Comparison of ENCODE assay signal across 1 cellular context in the genomic region with DNA sequence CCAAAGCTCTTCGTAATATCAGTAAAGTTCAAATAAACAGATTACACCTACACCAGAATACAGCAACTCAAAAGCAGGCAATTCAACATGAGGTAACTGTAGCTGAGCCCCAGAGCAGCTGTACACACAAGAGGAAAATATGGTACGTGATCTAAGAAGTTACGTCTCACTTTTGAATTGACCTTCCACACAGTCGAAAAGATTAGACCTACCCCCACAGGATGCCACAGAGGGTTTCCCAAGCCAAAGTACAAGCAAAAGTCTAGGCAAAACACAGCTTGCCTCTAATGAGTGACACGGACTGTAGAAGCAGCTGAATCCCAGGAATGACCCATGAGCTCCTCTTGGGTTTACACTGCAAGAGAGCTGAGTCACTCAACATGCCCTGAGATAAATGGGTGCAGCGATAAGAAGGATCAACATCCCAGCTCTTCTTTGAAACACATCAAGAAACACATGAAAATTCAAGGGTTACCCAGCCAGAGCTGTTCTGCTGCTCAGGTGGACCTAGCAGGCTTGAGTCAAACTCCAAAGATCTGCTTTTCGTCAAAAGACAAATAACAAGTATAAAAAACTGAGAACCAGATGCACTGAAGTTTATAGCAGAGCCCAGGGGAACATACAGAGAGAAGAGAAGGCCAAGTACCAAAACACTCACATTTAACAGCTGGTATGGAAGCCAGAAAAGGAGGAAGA.
TF ChIP-seq lines count a peak whose summit lies in the region.

No MANE protein-coding gene starts in this region.

TF ChIP-seq in HepG2, 621 proteins besides CTCF, POLR2A, EP300 and RAD21 (continued from another document):
- TF ChIP-seq, protein P1, sequence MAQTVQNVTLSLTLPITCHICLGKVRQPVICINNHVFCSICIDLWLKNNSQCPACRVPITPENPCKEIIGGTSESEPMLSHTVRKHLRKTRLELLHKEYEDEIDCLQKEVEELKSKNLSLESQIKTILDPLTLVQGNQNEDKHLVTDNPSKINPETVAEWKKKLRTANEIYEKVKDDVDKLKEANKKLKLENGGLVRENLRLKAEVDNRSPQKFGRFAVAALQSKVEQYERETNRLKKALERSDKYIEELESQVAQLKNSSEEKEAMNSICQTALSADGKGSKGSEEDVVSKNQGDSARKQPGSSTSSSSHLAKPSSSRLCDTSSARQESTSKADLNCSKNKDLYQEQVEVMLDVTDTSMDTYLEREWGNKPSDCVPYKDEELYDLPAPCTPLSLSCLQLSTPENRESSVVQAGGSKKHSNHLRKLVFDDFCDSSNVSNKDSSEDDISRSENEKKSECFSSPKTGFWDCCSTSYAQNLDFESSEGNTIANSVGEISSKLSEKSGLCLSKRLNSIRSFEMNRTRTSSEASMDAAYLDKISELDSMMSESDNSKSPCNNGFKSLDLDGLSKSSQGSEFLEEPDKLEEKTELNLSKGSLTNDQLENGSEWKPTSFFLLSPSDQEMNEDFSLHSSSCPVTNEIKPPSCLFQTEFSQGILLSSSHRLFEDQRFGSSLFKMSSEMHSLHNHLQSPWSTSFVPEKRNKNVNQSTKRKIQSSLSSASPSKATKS (CRISPR knock-in tag; IDR thresholded peaks at IDR 0.05) = no peak
- TF ChIP-seq, protein P2, sequence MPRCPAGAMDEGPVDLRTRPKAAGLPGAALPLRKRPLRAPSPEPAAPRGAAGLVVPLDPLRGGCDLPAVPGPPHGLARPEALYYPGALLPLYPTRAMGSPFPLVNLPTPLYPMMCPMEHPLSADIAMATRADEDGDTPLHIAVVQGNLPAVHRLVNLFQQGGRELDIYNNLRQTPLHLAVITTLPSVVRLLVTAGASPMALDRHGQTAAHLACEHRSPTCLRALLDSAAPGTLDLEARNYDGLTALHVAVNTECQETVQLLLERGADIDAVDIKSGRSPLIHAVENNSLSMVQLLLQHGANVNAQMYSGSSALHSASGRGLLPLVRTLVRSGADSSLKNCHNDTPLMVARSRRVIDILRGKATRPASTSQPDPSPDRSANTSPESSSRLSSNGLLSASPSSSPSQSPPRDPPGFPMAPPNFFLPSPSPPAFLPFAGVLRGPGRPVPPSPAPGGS (CRISPR knock-in tag; IDR thresholded peaks at IDR 0.05) = no peak
